23 cellular contexts compared by ENCODE assay signal in genomic region chr5:171975877-171976667, GRCh38. TPM values are rescaled to one million over a fixed set of nuclear protein-coding genes. Genes with fewer than 3 reads are reported as not detected.
A peak's percentile ranks its signal among the peaks of the same experiment; 100 is the strongest.
DNase-seq lines count a peak whose midpoint lies in the region; ATAC-seq and TF ChIP-seq lines count a peak whose summit lies in the region.
"Had no signal": no experiment of that assay in that cellular context is flagged by ENCODE, and none has a peak within 500 bp of the region (broad histone marks: within the 10 kb centered on the region; RNA-seq: fewer than 3 reads in every experiment).

No MANE protein-coding gene starts in this region.

- H3K4me3 ChIP-seq in uterus (no peak overlapping the region), ascending aorta (no peak overlapping the region)
- H3K4me3 ChIP-seq: colonic mucosa, PC-9, sigmoid colon, vagina had no signal

- peak overlapping the region; percentile 9 to 45 for H3K27ac ChIP-seq in uterus
- H3K27ac ChIP-seq in ascending aorta, result no peak overlapping the region
- H3K27ac ChIP-seq: colonic mucosa, PC-9, vagina had no signal

- no peaks in the 10 kb centered on the region for H3K27me3 ChIP-seq in uterus
- H3K27me3 ChIP-seq in ascending aorta, result no peaks in the 10 kb centered on the region
- H3K27me3 ChIP-seq: colonic mucosa, sigmoid colon, vagina had no signal

- H3K9me3 ChIP-seq in T-helper 17 cell (ENCODE audit: control insufficient read depth, low read length, poor library complexity, severe bottlenecking), result peaks cover 7% of the 10 kb centered on the region
- peaks cover 0 to 5% of the 10 kb centered on the region in 2 donors for H3K9me3 ChIP-seq in uterus
- peaks cover 19 to 28% of the 10 kb centered on the region in 2 donors for H3K9me3 ChIP-seq in ascending aorta
- H3K9me3 ChIP-seq: colonic mucosa had no signal

- DNase-seq in natural killer cell (no peak), T-helper 17 cell (no peak), immature natural killer cell (no peak), uterus (no peak), ascending aorta (ENCODE audit: low spot score in 2 of 2) (no peak), middle frontal gyrus (ENCODE audit: extremely low spot score, low spot score) (no peak)
- no peak for DNase-seq in natural killer cell treated with Interleukin-12 subunit alpha and Interleukin-12 subunit beta and Interleukin-15 and Interleukin-18, amount 100 ng/mL, for 72 hours (ENCODE audit: low spot score)
- DNase-seq: activated CD4-positive, alpha-beta T cell treated with anti-CD3 and anti-CD28 coated beads, Interleukin-2, amount 10 ng/mL, durations not matched to agents 24 days and 14 days; C1 segment of cervical spinal cord; colonic mucosa; DMS153; GF-D8; Karpas-422; naive thymus-derived CD8-positive, alpha-beta T cell; NCI-H1694 treated with DMSO at 0.1 percent for 48 hours; PC-9; posterior cingulate gyrus; SIG-M5; sigmoid colon; T-cell had no signal

- TF ChIP-seq CTCF in natural killer cell (IDR thresholded peaks at IDR 0.05) (no peak), uterus (IDR thresholded peaks at IDR 0.05) (no peak), ascending aorta (IDR thresholded peaks at IDR 0.05) (no peak)

- H3K36me3 Mint-ChIP-seq in natural killer cell (no peaks in the 10 kb centered on the region), T-helper 17 cell (ENCODE audit: low read depth) (peaks cover 3% of the 10 kb centered on the region), immature natural killer cell (peaks cover 3 to 7% (median 6%) of the 10 kb centered on the region in 3 donors)
- peaks cover 16% of the 10 kb centered on the region for H3K36me3 Mint-ChIP-seq in natural killer cell treated with Interleukin-12 subunit alpha and Interleukin-12 subunit beta and Interleukin-15 and Interleukin-18, amount 100 ng/mL, for 72 hours

- H3K9me3 Mint-ChIP-seq in natural killer cell (peaks cover 0 to 3% of the 10 kb centered on the region in 2 donors), immature natural killer cell (peaks cover 0 to 13% (median 5%) of the 10 kb centered on the region in 6 donors)
- H3K9me3 Mint-ChIP-seq in natural killer cell treated with Interleukin-12 subunit alpha and Interleukin-12 subunit beta and Interleukin-15 and Interleukin-18, amount 100 ng/mL, for 72 hours, result peaks cover 3% of the 10 kb centered on the region

- H3K4me1 Mint-ChIP-seq in natural killer cell (peaks cover 55 to 56% of the 10 kb centered on the region in 2 donors), T-helper 17 cell (peaks cover 28% of the 10 kb centered on the region), immature natural killer cell (peaks cover 70 to 83% of the 10 kb centered on the region in 2 donors)
- H3K4me1 Mint-ChIP-seq in natural killer cell treated with Interleukin-12 subunit alpha and Interleukin-12 subunit beta and Interleukin-15 and Interleukin-18, amount 100 ng/mL, for 72 hours (ENCODE audit: low read depth in 2 of 2), result peaks cover 48 to 50% of the 10 kb centered on the region in 2 donors

- H3K36me3 ChIP-seq in uterus (no peaks in the 10 kb centered on the region), ascending aorta (no peaks in the 10 kb centered on the region)
- H3K36me3 ChIP-seq: colonic mucosa, sigmoid colon, vagina had no signal

- H3K4me1 ChIP-seq in uterus, result peaks cover 0 to 6% of the 10 kb centered on the region in 2 donors
- peaks cover 0 to 7% of the 10 kb centered on the region in 2 donors for H3K4me1 ChIP-seq in ascending aorta
- H3K4me1 ChIP-seq: colonic mucosa had no signal

- intact Hi-C loops in natural killer cell (cut with micrococcal nuclease) (no loop called here), uterus (cut with DNase I; ENCODE audit: low total_unique reads) (no loop called here), ascending aorta (cut with DNase I) (no loop called here)

- TF ChIP-seq POLR2A in uterus (IDR thresholded peaks at IDR 0.05), result no peak

- H3K27ac Mint-ChIP-seq in natural killer cell (peak overlapping the region; percentile 7 to 50), T-helper 17 cell (no peak overlapping the region), immature natural killer cell (peak overlapping the region in 4 of 6 donors; percentile 8 to 48 (median 26))
- no peak overlapping the region for H3K27ac Mint-ChIP-seq in natural killer cell treated with Interleukin-12 subunit alpha and Interleukin-12 subunit beta and Interleukin-15 and Interleukin-18, amount 100 ng/mL, for 72 hours
- H3K27ac Mint-ChIP-seq: activated CD4-positive, alpha-beta T cell treated with anti-CD3 and anti-CD28 coated beads, Interleukin-2, amount 10 ng/mL, durations not matched to agents 24 days and 14 days; T-cell had no signal

- H3K27me3 Mint-ChIP-seq in natural killer cell (ENCODE audit: low read depth in 2 of 2), result no peaks in the 10 kb centered on the region
- no peaks in the 10 kb centered on the region for H3K27me3 Mint-ChIP-seq in natural killer cell treated with Interleukin-12 subunit alpha and Interleukin-12 subunit beta and Interleukin-15 and Interleukin-18, amount 100 ng/mL, for 72 hours
- no peaks in the 10 kb centered on the region for H3K27me3 Mint-ChIP-seq in T-helper 17 cell
- peaks cover 0 to 2% (median 0%) of the 10 kb centered on the region in 3 donors for H3K27me3 Mint-ChIP-seq in immature natural killer cell (ENCODE audit: low read depth in 3 of 3)
- H3K27me3 Mint-ChIP-seq: activated CD4-positive, alpha-beta T cell treated with anti-CD3 and anti-CD28 coated beads, Interleukin-2, amount 10 ng/mL, durations not matched to agents 24 days and 14 days; naive thymus-derived CD8-positive, alpha-beta T cell; T-cell had no signal

- ATAC-seq in natural killer cell, result no peak
- no peak for ATAC-seq in natural killer cell treated with Interleukin-12 subunit alpha and Interleukin-12 subunit beta and Interleukin-15 and Interleukin-18, amount 100 ng/mL, for 72 hours
- no peak for ATAC-seq in T-helper 17 cell
- no peak for ATAC-seq in esophagus mucosa
- ATAC-seq: activated naive CD4-positive, alpha-beta T cell treated with anti-CD3 and anti-CD28 coated beads, Interleukin-2, amount 50 U/mL, for 72 hours; T-cell had no signal

- peak overlapping the region; percentile 69 for H3K4me3 Mint-ChIP-seq in natural killer cell
- no peak overlapping the region for H3K4me3 Mint-ChIP-seq in natural killer cell treated with Interleukin-12 subunit alpha and Interleukin-12 subunit beta and Interleukin-15 and Interleukin-18, amount 100 ng/mL, for 72 hours
- H3K4me3 Mint-ChIP-seq in T-helper 17 cell, result peak overlapping the region; percentile 47
- H3K4me3 Mint-ChIP-seq in immature natural killer cell, result peak overlapping the region in 2 of 5 donors; percentile 2 to 9
- H3K4me3 Mint-ChIP-seq: activated CD4-positive, alpha-beta T cell treated with anti-CD3 and anti-CD28 coated beads, Interleukin-2, amount 10 ng/mL, durations not matched to agents 24 days and 14 days had no signal

RNA-seq across cellular contexts. Expression of gene FBXW11, which starts 30.4 kb away (rescaled TPM):
- total RNA-seq in natural killer cell, result 10 to 100 TPM; 26.7 to 40.3 (median 39.5) TPM
- 10 to 100 TPM; 47.3 to 54.8 TPM for total RNA-seq in natural killer cell treated with Interleukin-12 subunit alpha and Interleukin-12 subunit beta and Interleukin-15 and Interleukin-18, amount 100 ng/mL, for 72 hours
- total RNA-seq in T-helper 17 cell, result 10 to 100 TPM; 28.3 to 30.1 TPM
- 10 to 100 TPM; 13.6 to 29.1 (median 17.8) TPM for polyA plus RNA-seq in immature natural killer cell
- total RNA-seq in uterus, result 100 to 1,000 TPM in 1 of 4 donors, 10 to 100 TPM in 3; 35.9 to 111 (median 63.7) TPM
- 34.6 TPM for total RNA-seq in ascending aorta
- total RNA-seq in esophagus mucosa, result 45.9 TPM

Comparison
In these comparisons a context has a peak if more than half of its experiments do, and no peak if none do; other contexts are left out.
1. H3K27ac Mint-ChIP-seq: peak in natural killer cell (2 of 2) and immature natural killer cell (4 of 6); none in natural killer cell treated with Interleukin-12 subunit alpha and Interleukin-12 subunit beta and Interleukin-15 and Interleukin-18, amount 100 ng/mL, for 72 hours (0 of 2) and T-helper 17 cell (single experiment).
2. H3K27ac ChIP-seq: peak in uterus (2 of 2); none in ascending aorta (0 of 2).